Comparison of ENCODE assay signal across 1 cellular context in genomic region chr17:31113368-31113767, GRCh38.
TF ChIP-seq lines count a peak whose summit lies in the region.
"Not testable (repeated sequence)": the region's sequence is repeated elsewhere in the genome, so short reads cannot be mapped to it uniquely, and the experiment has no call there.

No MANE protein-coding gene starts in this region.

TF ChIP-seq in HepG2, 621 proteins besides CTCF, POLR2A, EP300 and RAD21 (continued from another document and continues in another):
- TF ChIP-seq IRF2 (CRISPR knock-in tag; IDR thresholded peaks at IDR 0.05) (0 out of 2 replicates have a peak, but pooled peaks have one; percentile 51), FOXA3 (CRISPR knock-in tag; IDR thresholded peaks at IDR 0.05) (peak; percentile 49; the same call in 1 of the 2 replicates), ZFY (CRISPR knock-in tag; IDR thresholded peaks at IDR 0.05) (0 out of 2 replicates have a peak, but pooled peaks have one; percentile 19), SALL1 (CRISPR knock-in tag; IDR thresholded peaks at IDR 0.05) (peak; percentile 67), ARID5B (CRISPR knock-in tag; IDR thresholded peaks at IDR 0.05) (peak; percentile 79), NCOA2 (CRISPR knock-in tag; IDR thresholded peaks at IDR 0.05) (peak; percentile 28; the same call in 1 of the 2 replicates), PITX1 (CRISPR knock-in tag; IDR thresholded peaks at IDR 0.05) (peak; percentile 43; the same call in 1 of the 2 replicates), SOX13 (CRISPR knock-in tag; conservative IDR thresholded peaks at IDR 0.05 in 1 of 2, IDR thresholded peaks at IDR 0.05 in 1 of 2) (peak in 1 of 2 experiments; percentile 46; a peak in 1 of 4 replicates), NR2F1 (CRISPR knock-in tag; IDR thresholded peaks at IDR 0.05) (peak; percentile 79 to 80), FOXO1 (CRISPR knock-in tag; IDR thresholded peaks at IDR 0.05) (peak; percentile 83), HNF4A (CRISPR knock-in tag; IDR thresholded peaks at IDR 0.05) (peak; percentile 77), ADNP (CRISPR knock-in tag; IDR thresholded peaks at IDR 0.05) (peak; percentile 67; the same call in 1 of the 2 replicates), TEAD3 (CRISPR knock-in tag; optimal IDR thresholded peaks at IDR 0.05; ENCODE audit: borderline replicate concordance) (peak; percentile 20), NR2C2 (CRISPR knock-in tag; IDR thresholded peaks at IDR 0.05; ENCODE audit: borderline replicate concordance) (peak; percentile 63; the same call in 1 of the 2 replicates), RCOR2 (CRISPR knock-in tag; IDR thresholded peaks at IDR 0.05) (0 out of 2 replicates have a peak, but pooled peaks have one; percentile 33), HNF4G (CRISPR knock-in tag; IDR thresholded peaks at IDR 0.05; ENCODE audit: borderline replicate concordance, low read depth) (0 out of 2 replicates have a peak, but pooled peaks have one; percentile 32), RXRB (CRISPR knock-in tag; IDR thresholded peaks at IDR 0.05; ENCODE audit: borderline replicate concordance) (peak; percentile 45; the same call in 1 of the 2 replicates), SOX5 (CRISPR knock-in tag; IDR thresholded peaks at IDR 0.05; ENCODE audit: borderline replicate concordance) (0 out of 2 replicates have a peak, but pooled peaks have one; percentile 19), RARA (CRISPR knock-in tag; IDR thresholded peaks at IDR 0.05) (peak; percentile 84), HMG20A (CRISPR knock-in tag; IDR thresholded peaks at IDR 0.05; ENCODE audit: borderline replicate concordance) (peak; percentile 19; the same call in 1 of the 2 replicates), GATAD2A (CRISPR knock-in tag; IDR thresholded peaks at IDR 0.05) (peak; percentile 66), NR2F6 (IDR thresholded peaks at IDR 0.05) (peak; percentile 71), NR2F6 (CRISPR knock-in tag; IDR thresholded peaks at IDR 0.05) (peak; percentile 94), MLX (CRISPR knock-in tag; IDR thresholded peaks at IDR 0.05) (0 out of 2 replicates have a peak, but pooled peaks have one; percentile 26), ELF3 (CRISPR knock-in tag; IDR thresholded peaks at IDR 0.05) (peak; percentile 20; the same call in 1 of the 2 replicates), ZNF687 (CRISPR knock-in tag; IDR thresholded peaks at IDR 0.05) (peak; percentile 27; the same call in 1 of the 2 replicates), ZNF574 (CRISPR knock-in tag; IDR thresholded peaks at IDR 0.05) (peak; percentile 28; the same call in 1 of the 2 replicates), POGZ (CRISPR knock-in tag; IDR thresholded peaks at IDR 0.05) (peak; percentile 87), ZNF121 (CRISPR knock-in tag; IDR thresholded peaks at IDR 0.05) (peak; percentile 94), SAP130 (CRISPR knock-in tag; IDR thresholded peaks at IDR 0.05; ENCODE audit: low read depth) (peak; percentile 34; the same call in 1 of the 2 replicates)
- TF ChIP-seq SOX13 (IDR thresholded peaks at IDR 0.05); HNF4G (IDR thresholded peaks at IDR 0.05; ENCODE audit: borderline replicate concordance, low read depth, low read length): not testable (repeated sequence)
- TF ChIP-seq, protein P1, sequence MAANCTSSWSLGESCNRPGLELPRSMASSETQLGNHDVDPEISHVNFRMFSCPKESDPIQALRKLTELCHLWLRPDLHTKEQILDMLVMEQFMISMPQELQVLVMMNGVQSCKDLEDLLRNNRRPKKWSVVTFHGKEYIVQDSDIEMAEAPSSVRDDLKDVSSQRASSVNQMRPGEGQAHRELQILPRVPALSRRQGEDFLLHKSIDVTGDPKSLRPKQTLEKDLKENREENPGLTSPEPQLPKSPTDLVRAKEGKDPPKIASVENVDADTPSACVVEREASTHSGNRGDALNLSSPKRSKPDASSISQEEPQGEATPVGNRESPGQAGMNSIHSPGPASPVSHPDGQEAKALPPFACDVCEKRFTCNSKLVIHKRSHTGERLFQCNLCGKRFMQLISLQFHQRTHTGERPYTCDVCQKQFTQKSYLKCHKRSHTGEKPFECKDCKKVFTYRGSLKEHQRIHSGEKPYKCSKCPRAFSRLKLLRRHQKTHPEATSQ (CRISPR knock-in tag; IDR thresholded peaks at IDR 0.05; ENCODE audit: borderline replicate concordance), result 0 out of 2 replicates have a peak, but pooled peaks have one; percentile 46
- TF ChIP-seq, protein P2, sequence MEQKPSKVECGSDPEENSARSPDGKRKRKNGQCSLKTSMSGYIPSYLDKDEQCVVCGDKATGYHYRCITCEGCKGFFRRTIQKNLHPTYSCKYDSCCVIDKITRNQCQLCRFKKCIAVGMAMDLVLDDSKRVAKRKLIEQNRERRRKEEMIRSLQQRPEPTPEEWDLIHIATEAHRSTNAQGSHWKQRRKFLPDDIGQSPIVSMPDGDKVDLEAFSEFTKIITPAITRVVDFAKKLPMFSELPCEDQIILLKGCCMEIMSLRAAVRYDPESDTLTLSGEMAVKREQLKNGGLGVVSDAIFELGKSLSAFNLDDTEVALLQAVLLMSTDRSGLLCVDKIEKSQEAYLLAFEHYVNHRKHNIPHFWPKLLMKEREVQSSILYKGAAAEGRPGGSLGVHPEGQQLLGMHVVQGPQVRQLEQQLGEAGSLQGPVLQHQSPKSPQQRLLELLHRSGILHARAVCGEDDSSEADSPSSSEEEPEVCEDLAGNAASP (CRISPR knock-in tag; IDR thresholded peaks at IDR 0.05; ENCODE audit: borderline replicate concordance), result 0 out of 2 replicates have a peak, but pooled peaks have one; percentile 24
- TF ChIP-seq, protein P3, sequence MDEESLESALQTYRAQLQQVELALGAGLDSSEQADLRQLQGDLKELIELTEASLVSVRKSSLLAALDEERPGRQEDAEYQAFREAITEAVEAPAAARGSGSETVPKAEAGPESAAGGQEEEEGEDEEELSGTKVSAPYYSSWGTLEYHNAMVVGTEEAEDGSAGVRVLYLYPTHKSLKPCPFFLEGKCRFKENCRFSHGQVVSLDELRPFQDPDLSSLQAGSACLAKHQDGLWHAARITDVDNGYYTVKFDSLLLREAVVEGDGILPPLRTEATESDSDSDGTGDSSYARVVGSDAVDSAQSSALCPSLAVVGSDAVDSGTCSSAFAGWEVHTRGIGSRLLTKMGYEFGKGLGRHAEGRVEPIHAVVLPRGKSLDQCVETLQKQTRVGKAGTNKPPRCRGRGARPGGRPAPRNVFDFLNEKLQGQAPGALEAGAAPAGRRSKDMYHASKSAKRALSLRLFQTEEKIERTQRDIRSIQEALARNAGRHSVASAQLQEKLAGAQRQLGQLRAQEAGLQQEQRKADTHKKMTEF (CRISPR knock-in tag; IDR thresholded peaks at IDR 0.05), result 0 out of 2 replicates have a peak, but pooled peaks have one; percentile 23
- TF ChIP-seq, protein P4, sequence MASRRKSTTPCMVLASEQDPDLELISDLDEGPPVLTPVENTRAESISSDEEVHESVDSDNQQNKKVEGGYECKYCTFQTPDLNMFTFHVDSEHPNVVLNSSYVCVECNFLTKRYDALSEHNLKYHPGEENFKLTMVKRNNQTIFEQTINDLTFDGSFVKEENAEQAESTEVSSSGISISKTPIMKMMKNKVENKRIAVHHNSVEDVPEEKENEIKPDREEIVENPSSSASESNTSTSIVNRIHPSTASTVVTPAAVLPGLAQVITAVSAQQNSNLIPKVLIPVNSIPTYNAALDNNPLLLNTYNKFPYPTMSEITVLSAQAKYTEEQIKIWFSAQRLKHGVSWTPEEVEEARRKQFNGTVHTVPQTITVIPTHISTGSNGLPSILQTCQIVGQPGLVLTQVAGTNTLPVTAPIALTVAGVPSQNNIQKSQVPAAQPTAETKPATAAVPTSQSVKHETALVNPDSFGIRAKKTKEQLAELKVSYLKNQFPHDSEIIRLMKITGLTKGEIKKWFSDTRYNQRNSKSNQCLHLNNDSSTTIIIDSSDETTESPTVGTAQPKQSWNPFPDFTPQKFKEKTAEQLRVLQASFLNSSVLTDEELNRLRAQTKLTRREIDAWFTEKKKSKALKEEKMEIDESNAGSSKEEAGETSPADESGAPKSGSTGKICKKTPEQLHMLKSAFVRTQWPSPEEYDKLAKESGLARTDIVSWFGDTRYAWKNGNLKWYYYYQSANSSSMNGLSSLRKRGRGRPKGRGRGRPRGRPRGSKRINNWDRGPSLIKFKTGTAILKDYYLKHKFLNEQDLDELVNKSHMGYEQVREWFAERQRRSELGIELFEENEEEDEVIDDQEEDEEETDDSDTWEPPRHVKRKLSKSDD (CRISPR knock-in tag; IDR thresholded peaks at IDR 0.05; ENCODE audit: low read depth), result 0 out of 2 replicates have a peak, but pooled peaks have one; percentile 32
- TF ChIP-seq, protein P5, sequence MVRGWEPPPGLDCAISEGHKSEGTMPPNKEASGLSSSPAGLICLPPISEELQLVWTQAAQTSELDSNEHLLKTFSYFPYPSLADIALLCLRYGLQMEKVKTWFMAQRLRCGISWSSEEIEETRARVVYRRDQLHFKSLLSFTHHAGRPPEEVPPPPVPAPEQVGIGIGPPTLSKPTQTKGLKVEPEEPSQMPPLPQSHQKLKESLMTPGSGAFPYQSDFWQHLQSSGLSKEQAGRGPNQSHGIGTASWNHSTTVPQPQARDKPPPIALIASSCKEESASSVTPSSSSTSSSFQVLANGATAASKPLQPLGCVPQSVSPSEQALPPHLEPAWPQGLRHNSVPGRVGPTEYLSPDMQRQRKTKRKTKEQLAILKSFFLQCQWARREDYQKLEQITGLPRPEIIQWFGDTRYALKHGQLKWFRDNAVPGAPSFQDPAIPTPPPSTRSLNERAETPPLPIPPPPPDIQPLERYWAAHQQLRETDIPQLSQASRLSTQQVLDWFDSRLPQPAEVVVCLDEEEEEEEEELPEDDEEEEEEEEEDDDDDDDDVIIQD (CRISPR knock-in tag; IDR thresholded peaks at IDR 0.05; ENCODE audit: low read depth), result peak; percentile 72; the same call in 1 of the 2 replicates
